Comparison of ENCODE assay signal across 20 cellular contexts in genomic region chr14:92802678-92803077, GRCh38.
"Had no signal": no experiment of that assay in that cellular context is flagged by ENCODE, and none has a peak within 500 bp of the region (broad histone marks: within the 10 kb centered on the region; RNA-seq: fewer than 3 reads in every experiment).

No MANE protein-coding gene starts in this region.

- DNase-seq: KBM-7, MG63, NCI-H1092, NCI-H1105 treated with DMSO at 0.1 percent for 48 hours, NCI-H1417 treated with DMSO at 0.1 percent for 48 hours, NCI-H146, NCI-H1694 treated with DMSO at 0.1 percent for 48 hours, NCI-H1930, NCI-H2081 treated with DMSO at 0.1 percent for 48 hours, NCI-H2171, NCI-H345, NCI-H446 treated with DMSO at 0.1 percent for 48 hours, NCI-H510A treated with DMSO at 0.1 percent for 48 hours, NCI-H526, NCI-H82, Right ventricle myocardium superior, RPMI8226, SIG-M5 had no signal

- H3K9me3 ChIP-seq: MG63, SJSA1 had no signal

- H3K27ac ChIP-seq: HL-60, SJSA1 had no signal

- H3K27me3 ChIP-seq: MG63, SJSA1 had no signal
